In genomic region chr10:3890602-3891352, GRCh38 we compare ENCODE assay signal across 1 cellular context.
TF ChIP-seq lines count a peak whose summit lies in the region.

No MANE protein-coding gene starts in this region.

TF ChIP-seq in K562, 482 proteins besides CTCF, POLR2A, EP300 and RAD21 (continued from another document and continues in another):
- TF ChIP-seq NKRF (IDR thresholded peaks at IDR 0.05; ENCODE audit: borderline replicate concordance), result no peak
- TF ChIP-seq AFF1 (IDR thresholded peaks at IDR 0.05; ENCODE audit: low read depth in 1 of 2, partially characterized antibody in 2 of 2), result no peak
- no peak for TF ChIP-seq ZNF274 (IDR thresholded peaks at IDR 0.05; ENCODE audit: borderline replicate concordance, low read depth, low read length)
- no peak for TF ChIP-seq ZBTB7A (IDR thresholded peaks at IDR 0.05; ENCODE audit: borderline replicate concordance, control insufficient read depth, low read depth, low read length)
- TF ChIP-seq SOX6 (IDR thresholded peaks at IDR 0.05), result peak; percentile 81
- TF ChIP-seq KDM4B (IDR thresholded peaks at IDR 0.05; ENCODE audit: borderline replicate concordance in 2 of 2, low read depth in 1 of 2), result no peak
- TF ChIP-seq KLF6 (CRISPR knock-in tag; IDR thresholded peaks at IDR 0.05; ENCODE audit: borderline replicate concordance), result peak; percentile 99
- TF ChIP-seq NEUROD1 (IDR thresholded peaks at IDR 0.05; ENCODE audit: borderline replicate concordance, low read depth, low read length, partially characterized antibody), result no peak
- TF ChIP-seq HOXB6 (CRISPR knock-in tag; IDR thresholded peaks at IDR 0.05; ENCODE audit: borderline replicate concordance), result peak; percentile 67; the same call in 1 of the 2 replicates
- no peak for TF ChIP-seq FUS (optimal IDR thresholded peaks at IDR 0.05; ENCODE audit: low read depth, low read length)
- no peak for TF ChIP-seq ZBTB2 (IDR thresholded peaks at IDR 0.05)
- TF ChIP-seq DPF2 (IDR thresholded peaks at IDR 0.05), result peak; percentile 63
- peak; percentile 83; the same call in 1 of the 2 replicates for TF ChIP-seq ELF4 (CRISPR knock-in tag; IDR thresholded peaks at IDR 0.05)
- TF ChIP-seq ZFP36 (IDR thresholded peaks at IDR 0.05; ENCODE audit: low read depth, low read length, partially characterized antibody), result peak; percentile 79
- TF ChIP-seq CXXC5 (CRISPR knock-in tag; IDR thresholded peaks at IDR 0.05), result peak; percentile 96
- TF ChIP-seq SAP30 (IDR thresholded peaks at IDR 0.05; ENCODE audit: borderline replicate concordance, insufficient read depth, low read depth, low read length, poor library complexity, severe bottlenecking), result no peak
- TF ChIP-seq ZBTB11 (CRISPR knock-in tag; IDR thresholded peaks at IDR 0.05), result peak in 1 of 3 experiments; percentile 85; a peak in 2 of 6 replicates
- TF ChIP-seq CREM (IDR thresholded peaks at IDR 0.05; ENCODE audit: low read depth), result no peak
- no peak for TF ChIP-seq KDM1A (IDR thresholded peaks at IDR 0.05)
- peak; percentile 97; the same call in 1 of the 2 replicates for TF ChIP-seq NR4A1 (CRISPR knock-in tag; IDR thresholded peaks at IDR 0.05)
- TF ChIP-seq NR4A1 (tag; IDR thresholded peaks at IDR 0.05), result peak; percentile 100
- no peak for TF ChIP-seq PRPF4 (IDR thresholded peaks at IDR 0.05; ENCODE audit: insufficient read depth, low read depth, low read length, poor library complexity, severe bottlenecking)
- no peak for TF ChIP-seq USF2 (CRISPR knock-in tag; IDR thresholded peaks at IDR 0.05)
- no peak for TF ChIP-seq ZNF253 (CRISPR knock-in tag; conservative IDR thresholded peaks at IDR 0.05)
- peak; percentile 68; the same call in 1 of the 2 replicates for TF ChIP-seq ZNF3 (CRISPR knock-in tag; IDR thresholded peaks at IDR 0.05)
- no peak for TF ChIP-seq RAD51 (IDR thresholded peaks at IDR 0.05; ENCODE audit: borderline replicate concordance, low read depth)
- peak; percentile 94 for TF ChIP-seq DIDO1 (tag; IDR thresholded peaks at IDR 0.05; ENCODE audit: low read depth)
- TF ChIP-seq ZBTB43 (CRISPR knock-in tag; IDR thresholded peaks at IDR 0.05), result no peak
- peak; percentile 92 for TF ChIP-seq ZNF561 (CRISPR knock-in tag; conservative IDR thresholded peaks at IDR 0.05)
- TF ChIP-seq HLTF (IDR thresholded peaks at IDR 0.05), result no peak
- peak; percentile 77 for TF ChIP-seq MXD1 (CRISPR knock-in tag; IDR thresholded peaks at IDR 0.05; ENCODE audit: borderline replicate concordance, poor library complexity, severe bottlenecking)
- TF ChIP-seq ZNF239 (CRISPR knock-in tag; IDR thresholded peaks at IDR 0.05), result peak; percentile 94
- TF ChIP-seq IRF1 (CRISPR knock-in tag; IDR thresholded peaks at IDR 0.05; ENCODE audit: borderline replicate concordance), result no peak
- peak; percentile 98 for TF ChIP-seq TAF7 (tag; IDR thresholded peaks at IDR 0.05)
- TF ChIP-seq SREBF1 (IDR thresholded peaks at IDR 0.05; ENCODE audit: borderline replicate concordance, low read depth, low read length), result no peak
- TF ChIP-seq USF1 (CRISPR knock-in tag; IDR thresholded peaks at IDR 0.05), result no peak
- peak; percentile 81; the same call in 1 of the 2 replicates for TF ChIP-seq MBD1 (CRISPR knock-in tag; IDR thresholded peaks at IDR 0.05)
- TF ChIP-seq HIVEP1 (CRISPR knock-in tag; IDR thresholded peaks at IDR 0.05), result peak; percentile 99
- no peak for TF ChIP-seq ZNF121 (CRISPR knock-in tag; conservative IDR thresholded peaks at IDR 0.05)
- peak; percentile 87; the same call in 1 of the 2 replicates for TF ChIP-seq ESRRB (CRISPR knock-in tag; IDR thresholded peaks at IDR 0.05; ENCODE audit: borderline replicate concordance)
- no peak for TF ChIP-seq THRA (IDR thresholded peaks at IDR 0.05)
- TF ChIP-seq HNRNPK (IDR thresholded peaks at IDR 0.05; ENCODE audit: low read depth, low read length, poor library complexity, severe bottlenecking), result no peak
- no peak for TF ChIP-seq BHLHE40 (IDR thresholded peaks at IDR 0.05; ENCODE audit: low read length)
- TF ChIP-seq FOXP1 (CRISPR knock-in tag; IDR thresholded peaks at IDR 0.05), result no peak
- peak; percentile 95 for TF ChIP-seq PHTF2 (CRISPR knock-in tag; IDR thresholded peaks at IDR 0.05)
- no peak for TF ChIP-seq MXI1 (IDR thresholded peaks at IDR 0.05; ENCODE audit: low read depth, low read length)
- TF ChIP-seq TSC22D4 (tag; IDR thresholded peaks at IDR 0.05), result 0 out of 2 replicates have a peak, but pooled peaks have one; percentile 54
